In the genomic region with DNA sequence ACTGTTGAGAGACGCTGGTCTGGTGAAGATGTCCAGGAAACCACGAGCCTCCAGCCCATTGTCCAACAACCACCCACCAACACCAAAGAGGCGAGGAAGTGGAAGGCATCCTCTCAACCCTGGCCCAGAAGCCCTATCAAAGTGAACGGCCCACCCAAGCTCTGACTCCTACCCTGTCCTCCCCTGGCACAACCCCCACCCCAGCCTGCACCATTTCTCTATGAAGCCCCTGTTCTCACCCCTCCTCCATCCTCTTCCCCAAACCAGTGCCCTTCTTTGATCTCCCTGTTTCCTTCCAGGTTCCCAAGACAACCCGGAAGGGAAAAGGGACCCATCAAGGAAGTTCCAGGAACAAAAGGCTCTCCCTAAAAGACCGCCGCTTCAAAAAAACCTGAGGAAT, we compare ENCODE assay signal across 14 cellular contexts. TPM values are rescaled to one million over a fixed set of nuclear protein-coding genes. Genes with fewer than 3 reads are reported as not detected.
"Had no signal": no experiment of that assay in that cellular context is flagged by ENCODE, and none has a peak within 500 bp of the region (broad histone marks: within the 10 kb centered on the region; RNA-seq: fewer than 3 reads in every experiment).

No MANE protein-coding gene starts in this region.

RNA-seq across cellular contexts. Expression of a gene that starts 0.5 kb away (rescaled TPM):
- total RNA-seq: activated B cell treated with CpG ODN at 0.5 μM for 24 hours; activated CD8-positive, alpha-beta memory T cell treated with anti-CD3 and anti-CD28 coated beads for 36 hours; activated CD8-positive, alpha-beta T cell treated with anti-CD3 and anti-CD28 coated beads for 36 hours; activated CD8-positive, alpha-beta T cell treated with anti-CD3 and anti-CD28 coated beads, Interleukin-2, amount 10 ng/mL, durations not matched to agents 7 days and 5 days; T-cell; T-helper 17 cell; T-helper 2 cell treated with Interferon-gamma antibody and Interleukin-4, amounts not matched to agents 100 ng/mL and 5 ng/mL, for 36 hours had no signal

RNA-seq across cellular contexts. Expression of a gene that starts 5.9 kb away (rescaled TPM):
- total RNA-seq: activated B cell treated with CpG ODN at 0.5 μM for 24 hours; activated CD4-positive, alpha-beta memory T cell treated with anti-CD3 and anti-CD28 coated beads for 36 hours; activated CD4-positive, alpha-beta memory T cell treated with anti-CD3 and anti-CD28 coated beads, Interleukin-2, amount 10 ng/mL, durations not matched to agents 7 days and 5 days; activated CD4-positive, alpha-beta T cell treated with anti-CD3 and anti-CD28 coated beads for 36 hours; activated CD4-positive, alpha-beta T cell treated with anti-CD3 and anti-CD28 coated beads, Interleukin-2, amount 10 ng/mL, durations not matched to agents 24 days and 14 days; activated CD4-positive, alpha-beta T cell treated with anti-CD3 and anti-CD28 coated beads, Interleukin-2, amount 10 ng/mL, durations not matched to agents 7 days and 5 days; activated CD8-positive, alpha-beta memory T cell treated with anti-CD3 and anti-CD28 coated beads for 36 hours; activated CD8-positive, alpha-beta memory T cell treated with anti-CD3 and anti-CD28 coated beads, Interleukin-2, amount 10 ng/mL, durations not matched to agents 7 days and 5 days; activated CD8-positive, alpha-beta T cell treated with anti-CD3 and anti-CD28 coated beads for 36 hours; activated CD8-positive, alpha-beta T cell treated with anti-CD3 and anti-CD28 coated beads, Interleukin-2, amount 10 ng/mL, durations not matched to agents 7 days and 5 days; T-helper 1 cell treated with Interleukin-12 subunit alpha and Interleukin-12 subunit beta and Interleukin-4 antibody, amounts not matched to agents 30 ng/mL and 1 ng/mL, for 36 hours; T-helper 17 cell; T-helper 2 cell treated with Interferon-gamma antibody and Interleukin-4, amounts not matched to agents 100 ng/mL and 5 ng/mL, for 36 hours had no signal

RNA-seq across cellular contexts. Expression of a gene that starts 9.9 kb away (rescaled TPM):
- total RNA-seq: activated B cell treated with CpG ODN at 0.5 μM for 24 hours; activated CD4-positive, alpha-beta memory T cell treated with anti-CD3 and anti-CD28 coated beads for 36 hours; activated CD4-positive, alpha-beta memory T cell treated with anti-CD3 and anti-CD28 coated beads, Interleukin-2, amount 10 ng/mL, durations not matched to agents 7 days and 5 days; activated CD4-positive, alpha-beta T cell treated with anti-CD3 and anti-CD28 coated beads for 36 hours; activated CD4-positive, alpha-beta T cell treated with anti-CD3 and anti-CD28 coated beads, Interleukin-2, amount 10 ng/mL, durations not matched to agents 24 days and 14 days; activated CD4-positive, alpha-beta T cell treated with anti-CD3 and anti-CD28 coated beads, Interleukin-2, amount 10 ng/mL, durations not matched to agents 7 days and 5 days; activated CD8-positive, alpha-beta memory T cell treated with anti-CD3 and anti-CD28 coated beads for 36 hours; activated CD8-positive, alpha-beta memory T cell treated with anti-CD3 and anti-CD28 coated beads, Interleukin-2, amount 10 ng/mL, durations not matched to agents 7 days and 5 days; activated CD8-positive, alpha-beta T cell treated with anti-CD3 and anti-CD28 coated beads for 36 hours; activated CD8-positive, alpha-beta T cell treated with anti-CD3 and anti-CD28 coated beads, Interleukin-2, amount 10 ng/mL, durations not matched to agents 7 days and 5 days; T-helper 1 cell treated with Interleukin-12 subunit alpha and Interleukin-12 subunit beta and Interleukin-4 antibody, amounts not matched to agents 30 ng/mL and 1 ng/mL, for 36 hours; T-helper 17 cell; T-helper 2 cell treated with Interferon-gamma antibody and Interleukin-4, amounts not matched to agents 100 ng/mL and 5 ng/mL, for 36 hours had no signal

RNA-seq across cellular contexts. Expression of a gene that starts 26.0 kb away (rescaled TPM):
- total RNA-seq: activated B cell treated with CpG ODN at 0.5 μM for 24 hours; activated CD4-positive, alpha-beta memory T cell treated with anti-CD3 and anti-CD28 coated beads for 36 hours; activated CD4-positive, alpha-beta memory T cell treated with anti-CD3 and anti-CD28 coated beads, Interleukin-2, amount 10 ng/mL, durations not matched to agents 7 days and 5 days; activated CD4-positive, alpha-beta T cell treated with anti-CD3 and anti-CD28 coated beads for 36 hours; activated CD4-positive, alpha-beta T cell treated with anti-CD3 and anti-CD28 coated beads, Interleukin-2, amount 10 ng/mL, durations not matched to agents 24 days and 14 days; activated CD4-positive, alpha-beta T cell treated with anti-CD3 and anti-CD28 coated beads, Interleukin-2, amount 10 ng/mL, durations not matched to agents 7 days and 5 days; activated CD8-positive, alpha-beta memory T cell treated with anti-CD3 and anti-CD28 coated beads for 36 hours; activated CD8-positive, alpha-beta memory T cell treated with anti-CD3 and anti-CD28 coated beads, Interleukin-2, amount 10 ng/mL, durations not matched to agents 7 days and 5 days; activated CD8-positive, alpha-beta T cell treated with anti-CD3 and anti-CD28 coated beads for 36 hours; activated CD8-positive, alpha-beta T cell treated with anti-CD3 and anti-CD28 coated beads, Interleukin-2, amount 10 ng/mL, durations not matched to agents 7 days and 5 days; T-helper 1 cell treated with Interleukin-12 subunit alpha and Interleukin-12 subunit beta and Interleukin-4 antibody, amounts not matched to agents 30 ng/mL and 1 ng/mL, for 36 hours; T-helper 17 cell; T-helper 2 cell treated with Interferon-gamma antibody and Interleukin-4, amounts not matched to agents 100 ng/mL and 5 ng/mL, for 36 hours had no signal

RNA-seq across cellular contexts. Expression of a gene that starts 26.0 kb away (rescaled TPM):
- total RNA-seq: activated B cell treated with CpG ODN at 0.5 μM for 24 hours; activated CD4-positive, alpha-beta memory T cell treated with anti-CD3 and anti-CD28 coated beads for 36 hours; activated CD4-positive, alpha-beta memory T cell treated with anti-CD3 and anti-CD28 coated beads, Interleukin-2, amount 10 ng/mL, durations not matched to agents 7 days and 5 days; activated CD4-positive, alpha-beta T cell treated with anti-CD3 and anti-CD28 coated beads for 36 hours; activated CD4-positive, alpha-beta T cell treated with anti-CD3 and anti-CD28 coated beads, Interleukin-2, amount 10 ng/mL, durations not matched to agents 24 days and 14 days; activated CD4-positive, alpha-beta T cell treated with anti-CD3 and anti-CD28 coated beads, Interleukin-2, amount 10 ng/mL, durations not matched to agents 7 days and 5 days; activated CD8-positive, alpha-beta memory T cell treated with anti-CD3 and anti-CD28 coated beads for 36 hours; activated CD8-positive, alpha-beta memory T cell treated with anti-CD3 and anti-CD28 coated beads, Interleukin-2, amount 10 ng/mL, durations not matched to agents 7 days and 5 days; activated CD8-positive, alpha-beta T cell treated with anti-CD3 and anti-CD28 coated beads for 36 hours; activated CD8-positive, alpha-beta T cell treated with anti-CD3 and anti-CD28 coated beads, Interleukin-2, amount 10 ng/mL, durations not matched to agents 7 days and 5 days; T-cell; T-helper 1 cell treated with Interleukin-12 subunit alpha and Interleukin-12 subunit beta and Interleukin-4 antibody, amounts not matched to agents 30 ng/mL and 1 ng/mL, for 36 hours; T-helper 17 cell; T-helper 2 cell treated with Interferon-gamma antibody and Interleukin-4, amounts not matched to agents 100 ng/mL and 5 ng/mL, for 36 hours had no signal
